In the genomic region with DNA sequence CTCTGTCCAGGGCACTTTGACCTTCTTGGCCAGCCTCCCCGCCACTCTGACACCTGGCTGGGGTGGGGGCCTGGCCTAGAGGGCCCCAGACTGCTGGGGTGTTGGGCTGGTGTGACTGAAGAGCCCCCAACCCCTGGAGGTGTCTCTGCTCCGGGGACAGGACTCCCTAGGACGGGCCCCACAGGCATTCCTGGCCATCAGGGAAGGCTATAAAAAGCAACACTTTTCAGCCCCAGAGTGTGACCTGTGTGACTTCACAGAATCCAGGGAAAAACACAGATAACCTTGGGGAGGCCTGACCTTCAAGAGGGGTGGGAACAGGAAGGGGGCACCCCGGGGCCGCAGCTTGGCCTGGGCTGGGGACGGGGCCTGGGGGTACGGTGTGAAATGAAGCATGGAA, we compare ENCODE assay signal across 26 cellular contexts.
"Had no signal": no experiment of that assay in that cellular context is flagged by ENCODE, and none has a peak within 500 bp of the region (broad histone marks: within the 10 kb centered on the region; RNA-seq: fewer than 3 reads in every experiment).

No MANE protein-coding gene starts in this region.

- H3K27me3 ChIP-seq: pancreas, right lobe of liver, uterus had no signal

- FAIRE-seq: pancreas had no signal

- DNase-seq: hypothalamus; immature natural killer cell; islet precursor cell; mesendoderm; naive B cell; natural killer cell; nucleus accumbens; retina; right lobe of liver; stimulated activated CD4-positive, alpha-beta T cell treated with anti-CD3 and anti-CD28 coated beads, Interleukin-1b, Interleukin-23, amount 100 ng/mL, for 48 hours; stimulated activated CD4-positive, alpha-beta T cell treated with anti-CD3 and anti-CD28 coated beads, Interleukin-2, amount 100 ng/mL, for 48 hours; stimulated activated CD4-positive, alpha-beta T cell treated with anti-CD3 and anti-CD28 coated beads, Interleukin-4, amount 100 ng/mL, for 4 hours; stimulated activated CD8-positive, alpha-beta memory T cell treated with anti-CD3 and anti-CD28 coated beads, Interleukin-4, amount 100 ng/mL, for 48 hours; stimulated activated naive CD4-positive, alpha-beta T cell treated with Interleukin-2 at 50 U/mL for 16 hours; stimulated activated naive CD8-positive, alpha-beta T cell treated with anti-CD3 and anti-CD28 coated beads, Interleukin-15, amount 100 ng/mL, for 72 hours; substantia nigra; uterus had no signal

- ATAC-seq: left lobe of liver; natural killer cell; pancreas; right lobe of liver; stimulated activated memory B cell treated with anti-CD40 and anti-IgM and Interleukin-4, amounts not matched to agents 10 μg/mL and 1 μg/mL and 100 μg/mL, for 72 hours; stimulated activated naive CD8-positive, alpha-beta T cell treated with anti-CD3 and anti-CD28 coated beads, Interleukin-15, amount 100 ng/mL, for 72 hours had no signal

- H3K4me2 ChIP-seq: smooth muscle cell had no signal

- H3K4me3 Mint-ChIP-seq: immature natural killer cell; mesothelial cell of epicardium; naive B cell; natural killer cell; stimulated activated memory B cell treated with anti-CD40 and anti-IgM and Interleukin-4, amounts not matched to agents 10 μg/mL and 1 μg/mL and 100 μg/mL, for 72 hours; stimulated activated naive CD8-positive, alpha-beta T cell treated with anti-CD3 and anti-CD28 coated beads, Interleukin-15, amount 100 ng/mL, for 72 hours; type B pancreatic cell had no signal

- H3K9me3 ChIP-seq: pancreas, prostate gland, right lobe of liver, tibial nerve, uterus had no signal

- H3K27ac ChIP-seq: pancreas, prostate gland, right lobe of liver, tibial nerve, uterus had no signal

- H3K36me3 ChIP-seq: pancreas, prostate gland, right lobe of liver, tibial nerve, uterus had no signal

- H3K4me1 ChIP-seq: right lobe of liver, tibial nerve, uterus had no signal

- H3K4me1 Mint-ChIP-seq: immature natural killer cell; mesothelial cell of epicardium; naive B cell; natural killer cell; stimulated activated memory B cell treated with anti-CD40 and anti-IgM and Interleukin-4, amounts not matched to agents 10 μg/mL and 1 μg/mL and 100 μg/mL, for 72 hours; stimulated activated naive CD8-positive, alpha-beta T cell treated with anti-CD3 and anti-CD28 coated beads, Interleukin-15, amount 100 ng/mL, for 72 hours had no signal

- H3K36me3 Mint-ChIP-seq: immature natural killer cell; mesothelial cell of epicardium; naive B cell; natural killer cell; stimulated activated memory B cell treated with anti-CD40 and anti-IgM and Interleukin-4, amounts not matched to agents 10 μg/mL and 1 μg/mL and 100 μg/mL, for 72 hours; type B pancreatic cell had no signal

- H3K4me3 ChIP-seq: lung, pancreas, prostate gland, right lobe of liver, smooth muscle cell, tibial nerve, uterus had no signal

- H3K9me3 Mint-ChIP-seq: immature natural killer cell; mesothelial cell of epicardium; naive B cell; natural killer cell; stimulated activated memory B cell treated with anti-CD40 and anti-IgM and Interleukin-4, amounts not matched to agents 10 μg/mL and 1 μg/mL and 100 μg/mL, for 72 hours; stimulated activated naive CD8-positive, alpha-beta T cell treated with anti-CD3 and anti-CD28 coated beads, Interleukin-15, amount 100 ng/mL, for 72 hours; type B pancreatic cell had no signal
